Comparison of ENCODE assay signal across 21 cellular contexts in genomic region chr6:34096193-34096592, GRCh38. TPM values are rescaled to one million over a fixed set of nuclear protein-coding genes. Genes with fewer than 3 reads are reported as not detected.
DNase-seq lines count a peak whose midpoint lies in the region; ATAC-seq, FAIRE-seq and TF ChIP-seq lines count a peak whose summit lies in the region.
"Had no signal": no experiment of that assay in that cellular context is flagged by ENCODE, and none has a peak within 500 bp of the region (broad histone marks: within the 10 kb centered on the region; RNA-seq: fewer than 3 reads in every experiment).

No MANE protein-coding gene starts in this region.

- H3K9ac ChIP-seq in HepG2 (ENCODE audit: insufficient read depth, low read depth, low read length): no peak overlapping the region
- no peak overlapping the region for H3K9ac ChIP-seq in endodermal cell (ENCODE audit: extremely low read depth, low read length, poor library complexity, severe bottlenecking)

- TF ChIP-seq CTCF in HepG2 (CRISPR knock-in tag; IDR thresholded peaks at IDR 0.05): no peak
- TF ChIP-seq CTCF in right lobe of liver (IDR thresholded peaks at IDR 0.05): no peak
- no peak for TF ChIP-seq CTCF in endodermal cell (conservative IDR thresholded peaks at IDR 0.05)
- no peak for TF ChIP-seq CTCF in osteoblast (IDR thresholded peaks at IDR 0.05; ENCODE audit: extremely low read depth, low read depth, low read length)

- TF ChIP-seq EP300 in HepG2 (IDR thresholded peaks at IDR 0.05; ENCODE audit: low read depth in 2 of 2, low read length in 2 of 2): no peak
- TF ChIP-seq EP300 in HepG2 (CRISPR knock-in tag; IDR thresholded peaks at IDR 0.05; ENCODE audit: borderline replicate concordance): no peak

- H3K27ac ChIP-seq in HepG2 (ENCODE audit: extremely low read length, insufficient read depth, low read length) (no peak overlapping the region), right lobe of liver (no peak overlapping the region), endodermal cell (ENCODE audit: low read depth, low read length) (no peak overlapping the region), osteoblast (ENCODE audit: low read depth, low read length) (no peak overlapping the region)

- 7% methylated on average over 5 of the region's 5 CpGs for WGBS in HepG2 (ENCODE audit: low lambda C conversion rate)
- WGBS in right lobe of liver (ENCODE audit: insufficient coverage, low coverage, low lambda C conversion rate, missing lambda C conversion rate): 24% methylated on average over 3 of the region's 5 CpGs
- WGBS in endodermal cell (ENCODE audit: insufficient coverage in 1 of 2, insufficient read length in 1 of 2), 2 experiments: 77 to 92% methylated on average over 2 to 5 of the region's 5 CpGs

- H2AFZ ChIP-seq in HepG2 (ENCODE audit: low read length): no peak overlapping the region
- H2AFZ ChIP-seq in osteoblast (ENCODE audit: low read length): no peak overlapping the region

- no peaks in the 10 kb centered on the region for H3K4me1 ChIP-seq in HepG2 (ENCODE audit: insufficient read depth, low read length)
- H3K4me1 ChIP-seq in right lobe of liver: no peaks in the 10 kb centered on the region
- H3K4me1 ChIP-seq in endodermal cell (ENCODE audit: control insufficient read depth, insufficient read depth, low read length): no peaks in the 10 kb centered on the region
- no peaks in the 10 kb centered on the region for H3K4me1 ChIP-seq in osteoblast (ENCODE audit: insufficient read depth, low read length)
- H3K4me1 ChIP-seq: BE2C had no signal

- no peak overlapping the region for H3K4me3 Mint-ChIP-seq in T-helper 17 cell
- no peak overlapping the region for H3K4me3 Mint-ChIP-seq in endodermal cell
- H3K4me3 Mint-ChIP-seq: CD4-positive, CD25-positive, alpha-beta regulatory T cell had no signal

- no peak overlapping the region for H3K4me2 ChIP-seq in HepG2 (ENCODE audit: low read depth, low read length)
- H3K4me2 ChIP-seq in osteoblast (ENCODE audit: insufficient read depth, low read length): no peak overlapping the region

- no peak for TF ChIP-seq RAD21 in HepG2 (CRISPR knock-in tag; IDR thresholded peaks at IDR 0.05)

- no peak for TF ChIP-seq POLR2A in HepG2 (IDR thresholded peaks at IDR 0.05; ENCODE audit: insufficient read depth in 1 of 2, low read depth in 2 of 2, low read length in 2 of 2)
- no peak for TF ChIP-seq POLR2A in right lobe of liver (IDR thresholded peaks at IDR 0.05)

- H3K36me3 ChIP-seq in HepG2 (replicated peaks in 1 of 2; ENCODE audit: control insufficient read depth in 1 of 2, insufficient read depth in 2 of 2, low read length in 2 of 2): no peaks in the 10 kb centered on the region
- no peaks in the 10 kb centered on the region for H3K36me3 ChIP-seq in right lobe of liver
- no peaks in the 10 kb centered on the region for H3K36me3 ChIP-seq in endodermal cell (ENCODE audit: control insufficient read depth, insufficient read depth, low read length)
- H3K36me3 ChIP-seq in osteoblast (ENCODE audit: insufficient read depth, low read length): no peaks in the 10 kb centered on the region
- H3K36me3 ChIP-seq: BE2C had no signal

- ATAC-seq in HepG2: no peak
- no peak for ATAC-seq in right lobe of liver
- no peak for ATAC-seq in T-helper 17 cell
- no peak for ATAC-seq in activated naive CD4-positive, alpha-beta T cell treated with anti-CD3 and anti-CD28 coated beads, Interleukin-2, amount 50 U/mL, for 72 hours
- no peak for ATAC-seq in sciatic nerve

- H4K20me1 ChIP-seq in HepG2 (ENCODE audit: insufficient read depth, low read length) (no peaks in the 10 kb centered on the region; the same call in 1 of the 2 replicates), osteoblast (ENCODE audit: insufficient read depth, low read length) (no peaks in the 10 kb centered on the region)

- H3K27me3 Mint-ChIP-seq in T-helper 17 cell (peaks cover 60% of the 10 kb centered on the region), endodermal cell (ENCODE audit: insufficient read depth) (no peaks in the 10 kb centered on the region)

- H3K27ac Mint-ChIP-seq in T-helper 17 cell (peak overlapping the region; percentile 53), endodermal cell (peak overlapping the region; percentile 71)
- H3K27ac Mint-ChIP-seq in activated naive CD4-positive, alpha-beta T cell treated with anti-CD3 and anti-CD28 coated beads, Interleukin-2, amount 50 U/mL, for 72 hours: no peak overlapping the region

- DNase-seq in HepG2 (ENCODE audit: low spot score) (no peak), right lobe of liver (no peak), T-helper 17 cell (no peak), endodermal cell (no peak), sciatic nerve (ENCODE audit: low spot score) (no peak), osteoblast (ENCODE audit: insufficient read length, low spot score, missing footprints) (no peak)
- no peak for DNase-seq in activated naive CD4-positive, alpha-beta T cell treated with anti-CD3 and anti-CD28 coated beads, Interleukin-2, amount 50 U/mL, for 72 hours (ENCODE audit: low spot score in 2 of 2)
- DNase-seq: ACHN; BE2C; C1 segment of cervical spinal cord; CD4-positive, CD25-positive, alpha-beta regulatory T cell; CD8-positive, alpha-beta memory T cell; COR-L47; DMS153; GDM1; GOT3; H9 had no signal

- in situ Hi-C loops in HepG2 (cut with HindIII; ENCODE audit: extremely low pct_ligation_motif_present, low pct_unique_long_range_greater_than_20kb): no loop called here

- H3K36me3 Mint-ChIP-seq in T-helper 17 cell (ENCODE audit: low read depth) (peaks cover 12% of the 10 kb centered on the region), endodermal cell (ENCODE audit: low read depth) (no peaks in the 10 kb centered on the region)
- no peaks in the 10 kb centered on the region for H3K36me3 Mint-ChIP-seq in activated naive CD4-positive, alpha-beta T cell treated with anti-CD3 and anti-CD28 coated beads, Interleukin-2, amount 50 U/mL, for 72 hours
- H3K36me3 Mint-ChIP-seq: CD4-positive, CD25-positive, alpha-beta regulatory T cell; CD8-positive, alpha-beta memory T cell had no signal

- H3K27me3 ChIP-seq in HepG2 (ENCODE audit: control insufficient read depth in 1 of 2, insufficient read depth in 2 of 2, low read length in 2 of 2): peaks cover 7 to 82% of the 10 kb centered on the region in 2 experiments; a peak in 3 of 5 replicates
- H3K27me3 ChIP-seq in right lobe of liver: no peaks in the 10 kb centered on the region
- H3K27me3 ChIP-seq in endodermal cell (ENCODE audit: control insufficient read depth, insufficient read depth, low read length, poor library complexity, severe bottlenecking): no peaks in the 10 kb centered on the region
- peaks cover 35% of the 10 kb centered on the region for H3K27me3 ChIP-seq in osteoblast (ENCODE audit: insufficient read depth, low read length)
- H3K27me3 ChIP-seq: BE2C had no signal

- H3K4me1 Mint-ChIP-seq in T-helper 17 cell (peaks cover 2% of the 10 kb centered on the region), endodermal cell (peaks cover 4% of the 10 kb centered on the region)
- H3K4me1 Mint-ChIP-seq: CD4-positive, CD25-positive, alpha-beta regulatory T cell; CD8-positive, alpha-beta memory T cell had no signal

- no peak for FAIRE-seq in HepG2 (lab: Jason Lieb, UNC)
- FAIRE-seq: A204.1, GM12892, GM18507 had no signal

- POLR2A ChIA-PET in HepG2 (lab: Yijun Ruan, JAX): no interaction called here

- CTCF ChIA-PET in HepG2 (lab: Yijun Ruan, JAX; ENCODE audit: low intra/inter-chr PET ratio, low total read pairs): no interaction called here

- H3K4me3 ChIP-seq in HepG2 (replicated peaks in 1 of 3; ENCODE audit: insufficient read depth in 1 of 3, low read depth in 2 of 3, low read length in 3 of 3) (no peak overlapping the region), right lobe of liver (no peak overlapping the region), endodermal cell (ENCODE audit: low read length) (no peak overlapping the region), osteoblast (ENCODE audit: insufficient read depth, low read length) (no peak overlapping the region)

- H3K9me3 ChIP-seq in HepG2 (ENCODE audit: low read length): no peaks in the 10 kb centered on the region
- no peaks in the 10 kb centered on the region for H3K9me3 ChIP-seq in right lobe of liver
- H3K9me3 ChIP-seq in T-helper 17 cell (ENCODE audit: control insufficient read depth, low read length, poor library complexity, severe bottlenecking): no peaks in the 10 kb centered on the region
- no peaks in the 10 kb centered on the region for H3K9me3 ChIP-seq in endodermal cell (ENCODE audit: control insufficient read depth, low read length)
- no peaks in the 10 kb centered on the region for H3K9me3 ChIP-seq in osteoblast (ENCODE audit: low read depth, low read length)
- H3K9me3 ChIP-seq: BE2C had no signal

- intact Hi-C loops in HepG2 (cut with micrococcal nuclease; ENCODE audit: unreplicated experiment): no loop called here
- intact Hi-C loops in right lobe of liver (cut with DNase I): no loop called here
- intact Hi-C loops in sciatic nerve (cut with DNase I): no loop called here

- no peaks in the 10 kb centered on the region for H3K9me3 Mint-ChIP-seq in endodermal cell
- H3K9me3 Mint-ChIP-seq in activated naive CD4-positive, alpha-beta T cell treated with anti-CD3 and anti-CD28 coated beads, Interleukin-2, amount 50 U/mL, for 72 hours: no peaks in the 10 kb centered on the region
- H3K9me3 Mint-ChIP-seq: CD8-positive, alpha-beta memory T cell; H9 had no signal

- no TSS peak for BruUV-seq in HepG2 (replicated peaks; lab: Mats Ljungman, UMichigan)

- H3K79me2 ChIP-seq in HepG2 (ENCODE audit: insufficient read depth, low read length) (no peaks in the 10 kb centered on the region), osteoblast (ENCODE audit: insufficient read depth, low read length) (no peaks in the 10 kb centered on the region)

RNA-seq across cellular contexts. Expression of gene GRM4, which starts 49.7 kb away (rescaled TPM):
- total RNA-seq in HepG2 (2016; rRNA removed; fragmentation: Illumina TruSeq; extraction: Trizol): not detected in 2 replicates
- not detected in 2 replicates for total RNA-seq in HepG2 (2016; cell fraction: cytosol; rRNA removed; fragmentation: Illumina TruSeq; extraction: Trizol; ENCODE audit: low read depth)
- total RNA-seq in HepG2 (2016; cell fraction: insoluble cytoplasmic fraction; rRNA removed; fragmentation: Illumina TruSeq; extraction: Trizol): not detected in 2 replicates
- total RNA-seq in HepG2 (2016; cell fraction: membrane; rRNA removed; fragmentation: Illumina TruSeq; extraction: Trizol): not detected in 2 replicates
- not detected in 2 replicates for total RNA-seq in HepG2 (2016; cell fraction: nucleus; rRNA removed; fragmentation: Illumina TruSeq; extraction: Trizol)
- polyA plus RNA-seq in HepG2 (2011; rRNA removed): not detected in 2 replicates
- not detected in 2 replicates for polyA plus RNA-seq in HepG2 (2011; cell fraction: cytosol; rRNA removed)
- not detected in 2 replicates for polyA plus RNA-seq in HepG2 (2011; cell fraction: nucleus; rRNA removed)
- not detected in 2 replicates for polyA plus RNA-seq in HepG2 (2012)
- not detected in 2 replicates for polyA plus RNA-seq in HepG2 (2016; cell fraction: cytosol; fragmentation: Illumina TruSeq; extraction: Trizol; ENCODE audit: low read depth)
- not detected in 2 replicates for polyA plus RNA-seq in HepG2 (2016; cell fraction: insoluble cytoplasmic fraction; fragmentation: Illumina TruSeq; extraction: Trizol; ENCODE audit: low read depth)
- polyA plus RNA-seq in HepG2 (2016; cell fraction: membrane; fragmentation: Illumina TruSeq; extraction: Trizol; ENCODE audit: low read depth): not detected in 2 replicates
- not detected in 2 replicates for polyA plus RNA-seq in HepG2 (2016; cell fraction: nucleus; fragmentation: Illumina TruSeq; extraction: Trizol; ENCODE audit: insufficient read depth, low read depth)
- polyA minus RNA-seq in HepG2 (2011; rRNA and poly(A)+ RNA removed; ENCODE audit: low replicate concordance): 0.09 TPM in 1 of 2 replicates, not detected in the other
- polyA minus RNA-seq in HepG2 (2011; cell fraction: cytosol; rRNA and poly(A)+ RNA removed): not detected in 2 replicates
- polyA minus RNA-seq in HepG2 (2011; cell fraction: nucleus; rRNA and poly(A)+ RNA removed): not detected in 2 replicates
- not detected for total RNA-seq in right lobe of liver
- not detected for total RNA-seq in T-helper 17 cell
- total RNA-seq in endodermal cell: 1 to 10 TPM; 3.1 to 9.1 TPM
- 1.4 TPM for polyA plus RNA-seq in endodermal cell (2013, experiment 1 of 2)
- 0.99 TPM for polyA plus RNA-seq in endodermal cell (2013, experiment 2 of 2)
- under 1 TPM; 0.12 to 0.36 TPM for total RNA-seq in activated naive CD4-positive, alpha-beta T cell treated with anti-CD3 and anti-CD28 coated beads, Interleukin-2, amount 50 U/mL, for 72 hours
- not detected for total RNA-seq in sciatic nerve
- total RNA-seq in osteoblast: 0.36 TPM in 1 of 2 replicates, not detected in the other
- total RNA-seq: CD4-positive, CD25-positive, alpha-beta regulatory T cell; CD8-positive, alpha-beta memory T cell; HT-29 had no signal
- polyA plus RNA-seq: CD4-positive, CD25-positive, alpha-beta regulatory T cell had no signal

Comparison
In these comparisons a context has a peak if more than half of its experiments do, and no peak if none do; other contexts are left out.
1. H3K27ac Mint-ChIP-seq: peak in T-helper 17 cell (single experiment) and endodermal cell (single experiment); none in activated naive CD4-positive, alpha-beta T cell treated with anti-CD3 and anti-CD28 coated beads, Interleukin-2, amount 50 U/mL, for 72 hours (0 of 2).